8 cellular contexts compared by ENCODE assay signal in genomic region chr13:44142911-44143665, GRCh38.
DNase-seq lines count a peak whose midpoint lies in the region; ATAC-seq and TF ChIP-seq lines count a peak whose summit lies in the region.

No MANE protein-coding gene starts in this region.

- POLR2A ChIA-PET in GM10248 (lab: Yijun Ruan, JAX): no interaction called here

- H3K36me3 ChIP-seq in tibial nerve: no peaks in the 10 kb centered on the region

- H3K9me3 ChIP-seq in tibial nerve: no peaks in the 10 kb centered on the region

- DNase-seq in activated T-cell treated with anti-CD3 and anti-CD28 coated beads, Interleukin-2, amount 50 U/mL, for 4 hours: no peak
- DNase-seq in activated T-cell treated with anti-CD3 and anti-CD28 coated beads for 4 hours (no peak), kidney glomerular epithelial cell (lab: John Stamatoyannopoulos, UW) (peak; percentile 94), tibial nerve (ENCODE audit: low spot score in 2 of 2) (no peak), GM10248 (ENCODE audit: extremely low spot score) (no peak), dedifferentiated amniotic fluid mesenchymal stem cell (ENCODE audit: extremely low spot score) (no peak)
- DNase-seq in activated naive CD8-positive, alpha-beta T cell treated with anti-CD3 and anti-CD28 coated beads for 36 hours: no peak
- no peak for DNase-seq in stimulated activated CD4-positive, alpha-beta T cell treated with anti-CD3 and anti-CD28 coated beads, Interleukin-12 subunit alpha, Interleukin-12 subunit beta, amount 100 ng/mL, for 4 hours

- no peaks in the 10 kb centered on the region for H3K27me3 ChIP-seq in tibial nerve

- H3K4me1 ChIP-seq in tibial nerve: peaks cover 0 to 13% (median 0%) of the 10 kb centered on the region in 4 donors

- no peak for TF ChIP-seq POLR2A in tibial nerve (IDR thresholded peaks at IDR 0.05)

- CTCF ChIA-PET in GM10248 (lab: Yijun Ruan, JAX): no interaction called here

- ATAC-seq in activated T-cell treated with anti-CD3 and anti-CD28 coated beads, Interleukin-2, amount 50 U/mL, for 4 hours: no peak

- no peak for TF ChIP-seq EP300 in tibial nerve (IDR thresholded peaks at IDR 0.05)

- TF ChIP-seq CTCF in tibial nerve (IDR thresholded peaks at IDR 0.05): no peak
- TF ChIP-seq CTCF in GM10248 (IDR thresholded peaks at IDR 0.05; ENCODE audit: control extremely low read depth, extremely low read depth, low read depth, missing control alignments): no peak

- H3K4me1 Mint-ChIP-seq in activated T-cell treated with anti-CD3 and anti-CD28 coated beads, Interleukin-2, amount 50 U/mL, for 4 hours (ENCODE audit: low read depth): peaks cover 15% of the 10 kb centered on the region
- H3K4me1 Mint-ChIP-seq in activated naive CD8-positive, alpha-beta T cell treated with anti-CD3 and anti-CD28 coated beads for 36 hours: peaks cover 15% of the 10 kb centered on the region

- peak overlapping the region in 3 of 4 donors; percentile 46 to 59 (median 55) for H3K4me3 ChIP-seq in tibial nerve

- no peaks in the 10 kb centered on the region for H3K27me3 Mint-ChIP-seq in activated T-cell treated with anti-CD3 and anti-CD28 coated beads, Interleukin-2, amount 50 U/mL, for 4 hours (ENCODE audit: low read depth)
- no peaks in the 10 kb centered on the region for H3K27me3 Mint-ChIP-seq in activated naive CD8-positive, alpha-beta T cell treated with anti-CD3 and anti-CD28 coated beads for 36 hours

- WGBS in tibial nerve, 2 donors: 77 to 78% methylated on average over 4 of the region's 4 CpGs

- H3K36me3 Mint-ChIP-seq in activated T-cell treated with anti-CD3 and anti-CD28 coated beads, Interleukin-2, amount 50 U/mL, for 4 hours (ENCODE audit: insufficient read depth): no peaks in the 10 kb centered on the region
- H3K36me3 Mint-ChIP-seq in activated naive CD8-positive, alpha-beta T cell treated with anti-CD3 and anti-CD28 coated beads for 36 hours: no peaks in the 10 kb centered on the region

- no peaks in the 10 kb centered on the region for H3K9me3 Mint-ChIP-seq in activated T-cell treated with anti-CD3 and anti-CD28 coated beads, Interleukin-2, amount 50 U/mL, for 4 hours
- H3K9me3 Mint-ChIP-seq in activated naive CD8-positive, alpha-beta T cell treated with anti-CD3 and anti-CD28 coated beads for 36 hours: no peaks in the 10 kb centered on the region

- H3K4me3 Mint-ChIP-seq in activated T-cell treated with anti-CD3 and anti-CD28 coated beads, Interleukin-2, amount 50 U/mL, for 4 hours: peak overlapping the region; percentile 85
- peak overlapping the region; percentile 86 for H3K4me3 Mint-ChIP-seq in activated naive CD8-positive, alpha-beta T cell treated with anti-CD3 and anti-CD28 coated beads for 36 hours

- no peak overlapping the region for H3K27ac Mint-ChIP-seq in activated naive CD8-positive, alpha-beta T cell treated with anti-CD3 and anti-CD28 coated beads for 36 hours

- H3K27ac ChIP-seq in tibial nerve: peak overlapping the region in 1 of 4 donors; percentile 93
